13 cellular contexts compared by ENCODE assay signal in the genomic region with DNA sequence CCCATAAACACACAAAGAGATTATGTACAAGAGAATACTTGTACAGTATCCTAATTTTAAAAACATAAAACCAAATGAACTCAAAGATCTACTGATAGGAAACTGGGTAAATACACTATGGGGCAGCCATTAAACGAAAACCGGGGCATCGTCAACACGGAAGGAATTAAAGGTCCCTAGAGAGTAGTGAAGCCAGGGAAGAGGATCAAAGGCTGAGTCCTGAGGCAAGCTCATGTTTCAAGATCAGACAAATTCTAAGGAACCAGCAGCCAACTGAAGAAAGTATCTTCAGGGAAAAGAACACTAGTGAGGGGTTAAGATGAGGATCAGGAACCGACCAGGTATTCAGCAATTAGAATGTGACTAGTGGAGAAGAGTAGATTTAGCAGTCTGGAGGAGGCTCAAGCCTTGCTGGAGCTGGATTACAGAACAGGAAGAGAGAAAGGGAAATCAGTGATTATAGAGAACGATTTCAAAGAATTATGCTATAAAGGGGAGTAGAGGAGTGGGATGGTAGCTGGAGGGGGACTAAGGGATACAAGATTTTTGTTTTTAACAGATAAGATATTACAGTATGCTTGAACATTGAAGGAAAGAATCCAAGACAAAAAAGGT. TPM values are rescaled to one million over a fixed set of nuclear protein-coding genes. Genes with fewer than 3 reads are reported as not detected.
DNase-seq lines count a peak whose midpoint lies in the region; ATAC-seq and TF ChIP-seq lines count a peak whose summit lies in the region.
"Had no signal": no experiment of that assay in that cellular context is flagged by ENCODE, and none has a peak within 500 bp of the region (broad histone marks: within the 10 kb centered on the region; RNA-seq: fewer than 3 reads in every experiment).

No MANE protein-coding gene starts in this region.

- DNase-seq in CD1c-positive myeloid dendritic cell (ENCODE audit: extremely low spot score), result peak; percentile 18
- no peak for DNase-seq in HFFc6
- DNase-seq in body of pancreas, result no peak
- DNase-seq in naive thymus-derived CD8-positive, alpha-beta T cell, result no peak
- DNase-seq in NCI-H2227 treated with DMSO at 0.1 percent for 48 hours (lab: John Stamatoyannopoulos, UW), result no peak
- DNase-seq in head of caudate nucleus, result no peak
- DNase-seq: activated B cell treated with CpG ODN at 0.5 μM for 24 hours, activated gamma-delta T cell, DMS53, NCI-H1092 treated with DMSO at 0.1 percent for 48 hours, PC-9 had no signal

- no peak for ATAC-seq in body of pancreas
- no peak for ATAC-seq in naive thymus-derived CD8-positive, alpha-beta T cell
- ATAC-seq in HG03521 (IDR thresholded peaks at IDR 0.05; ENCODE audit: unreplicated experiment), result no peak
- ATAC-seq in GM19463 (IDR thresholded peaks at IDR 0.05; ENCODE audit: unreplicated experiment), result no peak

- H3K27ac ChIP-seq in body of pancreas, result peak overlapping the region in 3 of 4 donors; percentile 37 to 65 (median 57)
- H3K27ac ChIP-seq: PC-9 had no signal

- no peak for TF ChIP-seq POLR2A in body of pancreas (IDR thresholded peaks at IDR 0.05)

- intact Hi-C loops in body of pancreas (cut with DNase I), result no loop called here
- intact Hi-C loops in head of caudate nucleus (cut with DNase I), result no loop called here

- 18 to 28% methylated on average over 6 of the region's 6 CpGs for WGBS in body of pancreas, 2 donors

- H3K4me1 ChIP-seq in body of pancreas, result peaks cover 81% of the 10 kb centered on the region

- no peaks in the 10 kb centered on the region for H3K9me3 Mint-ChIP-seq in HFFc6
- no peaks in the 10 kb centered on the region for H3K9me3 Mint-ChIP-seq in naive thymus-derived CD8-positive, alpha-beta T cell
- H3K9me3 Mint-ChIP-seq: activated B cell treated with CpG ODN at 0.5 μM for 24 hours had no signal

- peaks cover 13% of the 10 kb centered on the region for H3K4me1 Mint-ChIP-seq in HFFc6 (ENCODE audit: low read depth)
- H3K4me1 Mint-ChIP-seq in naive thymus-derived CD8-positive, alpha-beta T cell, result peaks cover 24 to 60% (median 42%) of the 10 kb centered on the region in 4 donors

- peaks cover 2% of the 10 kb centered on the region; the same call in 1 of the 2 replicates for H3K27me3 Mint-ChIP-seq in HFFc6 (ENCODE audit: insufficient read depth)
- H3K27me3 Mint-ChIP-seq in naive thymus-derived CD8-positive, alpha-beta T cell, result no peaks in the 10 kb centered on the region
- H3K27me3 Mint-ChIP-seq: activated B cell treated with CpG ODN at 0.5 μM for 24 hours had no signal

- POLR2A ChIA-PET in naive thymus-derived CD8-positive, alpha-beta T cell (lab: Charles Lee), result no interaction called here

- H3K27me3 ChIP-seq in body of pancreas, result no peaks in the 10 kb centered on the region

- no peaks in the 10 kb centered on the region for H3K9me3 ChIP-seq in body of pancreas

- peak overlapping the region; percentile 8; the same call in 1 of the 2 replicates for H3K27ac Mint-ChIP-seq in HFFc6
- H3K27ac Mint-ChIP-seq in naive thymus-derived CD8-positive, alpha-beta T cell, result peak overlapping the region in 7 of 10 donors; percentile 5 to 69 (median 43)
- H3K27ac Mint-ChIP-seq: activated B cell treated with CpG ODN at 0.5 μM for 24 hours had no signal

- H3K4me3 Mint-ChIP-seq in HFFc6, result no peak overlapping the region; the same call in 1 of the 2 replicates
- H3K4me3 Mint-ChIP-seq in naive thymus-derived CD8-positive, alpha-beta T cell, result no peak overlapping the region
- H3K4me3 Mint-ChIP-seq: activated B cell treated with CpG ODN at 0.5 μM for 24 hours had no signal

- no peak for TF ChIP-seq CTCF in HFFc6 (IDR thresholded peaks at IDR 0.05)
- no peak for TF ChIP-seq CTCF in body of pancreas (IDR thresholded peaks at IDR 0.05)

- peaks cover 35% of the 10 kb centered on the region for H3K36me3 Mint-ChIP-seq in HFFc6 (ENCODE audit: low read depth)
- peaks cover 0 to 76% (median 27%) of the 10 kb centered on the region in 3 donors for H3K36me3 Mint-ChIP-seq in naive thymus-derived CD8-positive, alpha-beta T cell

- no peak overlapping the region for H3K4me3 ChIP-seq in body of pancreas
- H3K4me3 ChIP-seq: PC-9 had no signal

- H3K36me3 ChIP-seq in body of pancreas (replicated peaks in 1 of 2; ENCODE audit: insufficient read depth in 1 of 2, low read depth in 2 of 2), result peaks cover 0 to 12% of the 10 kb centered on the region in 2 donors

RNA-seq across cellular contexts. Expression of a gene that starts 23.7 kb away (rescaled TPM):
- 100 to 1,000 TPM in 1 of 6 experiments, 10 to 100 TPM in 5; 84.1 to 101 (median 98.4) TPM for total RNA-seq in HFFc6 (2021; fragmentation: NEBNext Ultra II Directional; extraction: Animal tissue kit (Norgen Biotek cat#: 25700))
- total RNA-seq in body of pancreas, result 100 to 1,000 TPM; 183 to 268 TPM
- total RNA-seq in naive thymus-derived CD8-positive, alpha-beta T cell, result 10 to 100 TPM; 56.7 to 58.0 TPM
- polyA plus RNA-seq in naive thymus-derived CD8-positive, alpha-beta T cell, result 10 to 100 TPM; 12.0 to 22.9 (median 16.2) TPM
